1 cellular context compared by ENCODE assay signal in genomic region chr3:168061332-168061996, GRCh38.
TF ChIP-seq lines count a peak whose summit lies in the region.

No MANE protein-coding gene starts in this region.

TF ChIP-seq in GM23338, 12 proteins besides CTCF, POLR2A, EP300 and RAD21 (continued from another document):
- TF ChIP-seq REST (IDR thresholded peaks at IDR 0.05; ENCODE audit: unreplicated experiment) = no peak
- no peak for TF ChIP-seq CREB1 (CRISPR knock-in tag; IDR thresholded peaks at IDR 0.05; ENCODE audit: low read depth)
- TF ChIP-seq ETS1 (IDR thresholded peaks at IDR 0.05) = no peak
- TF ChIP-seq POLR2AphosphoS5 (IDR thresholded peaks at IDR 0.05; ENCODE audit: low read depth) = no peak
- no peak for TF ChIP-seq STAT1 (IDR thresholded peaks at IDR 0.05; ENCODE audit: unreplicated experiment)
- TF ChIP-seq EZH2phosphoT487 (IDR thresholded peaks at IDR 0.05; ENCODE audit: unreplicated experiment) = no peak
- no peak for TF ChIP-seq ZNF331 (CRISPR knock-in tag; IDR thresholded peaks at IDR 0.05; ENCODE audit: low read depth)
- no peak for TF ChIP-seq JUNB (IDR thresholded peaks at IDR 0.05; ENCODE audit: unreplicated experiment)
- no peak for TF ChIP-seq NANOG (IDR thresholded peaks at IDR 0.05; ENCODE audit: borderline replicate concordance)
- no peak for TF ChIP-seq EZH2 (IDR thresholded peaks at IDR 0.05; ENCODE audit: low read depth, unreplicated experiment)
- TF ChIP-seq ZNF114 (CRISPR knock-in tag; IDR thresholded peaks at IDR 0.05) = no peak
